8 cellular contexts compared by ENCODE assay signal in the genomic region with DNA sequence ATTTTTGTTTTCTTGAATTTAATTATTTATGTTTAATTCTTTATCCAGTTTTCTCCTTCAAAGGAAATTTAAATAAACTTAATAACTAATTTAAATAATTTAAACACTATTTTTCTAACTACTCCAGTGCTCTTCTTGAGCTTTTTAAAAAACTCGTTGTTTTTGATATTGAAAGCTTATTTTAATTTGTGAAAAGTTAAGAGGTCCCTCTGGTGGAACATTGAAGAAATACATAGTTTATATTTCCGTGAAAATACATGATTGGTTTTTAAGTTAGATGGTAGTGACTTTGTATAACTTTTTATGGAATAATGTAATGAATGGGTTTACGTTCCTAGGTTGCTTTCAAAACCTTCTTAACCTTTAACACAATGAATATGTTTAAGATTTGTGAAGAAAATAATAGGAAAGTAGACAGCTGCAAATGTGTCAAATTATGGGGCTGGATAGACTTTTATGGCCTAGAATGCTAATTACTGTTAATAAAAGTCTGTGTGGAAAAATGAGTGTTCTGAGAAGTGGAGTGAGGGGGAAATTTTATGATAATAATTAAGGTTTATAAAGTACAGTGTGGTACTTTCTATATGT.
DNase-seq lines count a peak whose midpoint lies in the region; ATAC-seq and TF ChIP-seq lines count a peak whose summit lies in the region.
"Had no signal": no experiment of that assay in that cellular context is flagged by ENCODE, and none has a peak within 500 bp of the region (broad histone marks: within the 10 kb centered on the region; RNA-seq: fewer than 3 reads in every experiment).

No MANE protein-coding gene starts in this region.

- H3K4me2 ChIP-seq in parathyroid adenoma (ENCODE audit: low read length), result no peak overlapping the region

- H3K9me3 ChIP-seq in parathyroid adenoma (ENCODE audit: control insufficient read depth, low read length), result no peaks in the 10 kb centered on the region

- peak; percentile 39 for DNase-seq in GM12865 (ENCODE audit: low read depth)
- peak; percentile 64 for DNase-seq in NAMALWA (ENCODE audit: low spot score)
- peak; percentile 58 for DNase-seq in dedifferentiated amniotic fluid mesenchymal stem cell (ENCODE audit: extremely low spot score)
- DNase-seq in NCI-H128 (lab: John Stamatoyannopoulos, UW; ENCODE audit: unreplicated experiment), result no peak
- no peak for DNase-seq in activated CD4-positive, alpha-beta T cell treated with anti-CD3 and anti-CD28 coated beads for 48 hours
- DNase-seq: T-cell had no signal

- peaks cover 12% of the 10 kb centered on the region for H3K79me2 ChIP-seq in parathyroid adenoma

- no peak overlapping the region for H2AFZ ChIP-seq in parathyroid adenoma

- no peaks in the 10 kb centered on the region for H3K27me3 ChIP-seq in parathyroid adenoma (ENCODE audit: control insufficient read depth, insufficient read depth, low read length)

- H3K4me1 ChIP-seq in parathyroid adenoma, result no peaks in the 10 kb centered on the region

- TF ChIP-seq CTCF in GM12865 (IDR thresholded peaks at IDR 0.05; ENCODE audit: insufficient read depth, low read depth, low read length, missing control alignments) (peak; percentile 13), parathyroid adenoma (IDR thresholded peaks at IDR 0.05) (peak; percentile 46)

- no peak overlapping the region for H3K27ac ChIP-seq in parathyroid adenoma

- no peak overlapping the region for H3K4me3 ChIP-seq in GM12865 (ENCODE audit: low read depth, low read length)
- H3K4me3 ChIP-seq in parathyroid adenoma (ENCODE audit: low read depth, low read length), result no peak overlapping the region

- no peak for ATAC-seq in HG02852 (IDR thresholded peaks at IDR 0.05; ENCODE audit: unreplicated experiment)

- H3K9ac ChIP-seq in parathyroid adenoma, result no peak overlapping the region

- H3K36me3 ChIP-seq in parathyroid adenoma (ENCODE audit: control insufficient read depth, insufficient read depth, low read length), result peaks cover 2% of the 10 kb centered on the region

Comparison
In these comparisons a context has a peak if more than half of its experiments do, and no peak if none do; other contexts are left out.
1. DNase-seq: peak in GM12865 (single experiment), NAMALWA (single experiment) and dedifferentiated amniotic fluid mesenchymal stem cell (single experiment); none in NCI-H128 (single experiment) and activated CD4-positive, alpha-beta T cell treated with anti-CD3 and anti-CD28 coated beads for 48 hours (single experiment).